ENCODE assay signal across 8 cellular contexts in genomic region chr3:95923496-95924210, GRCh38.
DNase-seq lines count a peak whose midpoint lies in the region; ATAC-seq, FAIRE-seq and TF ChIP-seq lines count a peak whose summit lies in the region.

No MANE protein-coding gene starts in this region.

- H3K4me3 Mint-ChIP-seq in astrocyte (ENCODE audit: unreplicated experiment) = peak overlapping the region; percentile 56

- peak overlapping the region; percentile 77 for H3K9ac ChIP-seq in astrocyte (ENCODE audit: low read length)

- H3K4me1 Mint-ChIP-seq in astrocyte (ENCODE audit: low read depth, unreplicated experiment) = peaks cover 14% of the 10 kb centered on the region

- H3K9me3 ChIP-seq in astrocyte (ENCODE audit: insufficient read depth, low read depth, low read length) = no peaks in the 10 kb centered on the region
- no peaks in the 10 kb centered on the region for H3K9me3 ChIP-seq in upper lobe of right lung

- H3K27me3 ChIP-seq in astrocyte (ENCODE audit: insufficient read depth, low read length) (no peaks in the 10 kb centered on the region), upper lobe of right lung (no peaks in the 10 kb centered on the region)

- H3K9me3 Mint-ChIP-seq in astrocyte (ENCODE audit: unreplicated experiment) = no peaks in the 10 kb centered on the region

- H3K36me3 ChIP-seq in astrocyte (ENCODE audit: insufficient read depth, low read length) (no peaks in the 10 kb centered on the region), upper lobe of right lung (no peaks in the 10 kb centered on the region)

- ATAC-seq in Right ventricle myocardium inferior (peak; percentile 94), upper lobe of right lung (peak; percentile 62), GM18867 (IDR thresholded peaks at IDR 0.05; ENCODE audit: unreplicated experiment) (no peak), HG02938 (IDR thresholded peaks at IDR 0.05; ENCODE audit: unreplicated experiment) (no peak)

- peak overlapping the region; percentile 99 for H3K27ac Mint-ChIP-seq in astrocyte (ENCODE audit: unreplicated experiment)

- H3K79me2 ChIP-seq in astrocyte (ENCODE audit: insufficient read depth, low read length) = no peaks in the 10 kb centered on the region

- intact Hi-C loops in Right ventricle myocardium inferior (cut with DNase I) = no loop called here
- intact Hi-C loops in cardiac septum (cut with DNase I) = no loop called here
- intact Hi-C loops in upper lobe of right lung (cut with DNase I) = no loop called here

- no peaks in the 10 kb centered on the region for H3K36me3 Mint-ChIP-seq in astrocyte (ENCODE audit: low read depth, unreplicated experiment)

- H3K27ac ChIP-seq in astrocyte (ENCODE audit: low read depth, low read length) (peak overlapping the region; percentile 94), upper lobe of right lung (no peak overlapping the region)

- H3K4me2 ChIP-seq in astrocyte (ENCODE audit: low read length) = peak overlapping the region; percentile 76

- peak overlapping the region; percentile 45 for H2AFZ ChIP-seq in astrocyte (ENCODE audit: low read depth, low read length)

- FAIRE-seq in astrocyte (lab: Jason Lieb, UNC) = peak; percentile 93

- H3K4me1 ChIP-seq in astrocyte (ENCODE audit: insufficient read depth, low read length) = peaks cover 3% of the 10 kb centered on the region
- H3K4me1 ChIP-seq in upper lobe of right lung = no peaks in the 10 kb centered on the region

- DNase-seq in Right ventricle myocardium inferior (ENCODE audit: missing footprints) = no peak
- no peak for DNase-seq in cardiac septum (ENCODE audit: low spot score)
- peak; percentile 98 for DNase-seq in astrocyte (ENCODE audit: low read depth)
- peak; percentile 96 for DNase-seq in kidney tubule cell (ENCODE audit: low spot score)
- DNase-seq in upper lobe of right lung = no peak
- no peak for DNase-seq in HuH-7.5 (ENCODE audit: low spot score)

- H4K20me1 ChIP-seq in astrocyte (ENCODE audit: insufficient read depth, low read length) = no peaks in the 10 kb centered on the region

- H3K4me3 ChIP-seq in astrocyte (ENCODE audit: insufficient read depth, low read depth, low read length) = no peak overlapping the region
- no peak overlapping the region for H3K4me3 ChIP-seq in upper lobe of right lung

- TF ChIP-seq CTCF in astrocyte (IDR thresholded peaks at IDR 0.05; ENCODE audit: insufficient read depth, low read depth, low read length) (no peak), upper lobe of right lung (IDR thresholded peaks at IDR 0.05) (no peak)

- H3K27me3 Mint-ChIP-seq in astrocyte (ENCODE audit: low read depth, unreplicated experiment) = no peaks in the 10 kb centered on the region

Comparison
In these comparisons a context has a peak if more than half of its experiments do, and no peak if none do; other contexts are left out.
1. ATAC-seq: peak in Right ventricle myocardium inferior (single experiment) and upper lobe of right lung (single experiment); none in GM18867 (single experiment) and HG02938 (single experiment).
2. DNase-seq: peak in astrocyte (single experiment) and kidney tubule cell (single experiment); none in Right ventricle myocardium inferior (single experiment), cardiac septum (single experiment), upper lobe of right lung (single experiment) and HuH-7.5 (single experiment).